ENCODE assay signal across 25 cellular contexts in genomic region chr2:237569041-237569440, GRCh38. TPM values are rescaled to one million over a fixed set of nuclear protein-coding genes. Genes with fewer than 3 reads are reported as not detected.
DNase-seq lines count a peak whose midpoint lies in the region; ATAC-seq, FAIRE-seq and TF ChIP-seq lines count a peak whose summit lies in the region.
"Had no signal": no experiment of that assay in that cellular context is flagged by ENCODE, and none has a peak within 500 bp of the region (broad histone marks: within the 10 kb centered on the region; RNA-seq: fewer than 3 reads in every experiment).

No MANE protein-coding gene starts in this region.

- TF ChIP-seq POLR2A in K562 (conservative IDR thresholded peaks at IDR 0.05), result no peak

- no peak for TF ChIP-seq EP300 in K562 (IDR thresholded peaks at IDR 0.05; ENCODE audit: low read length)

- H3K27me3 ChIP-seq in K562 (ENCODE audit: control insufficient read depth in 2 of 2, insufficient read depth in 2 of 2, low read length in 2 of 2) (peaks cover 0 to 20% of the 10 kb centered on the region in 2 experiments; a peak in 3 of 5 replicates), osteoblast (ENCODE audit: insufficient read depth, low read length) (no peaks in the 10 kb centered on the region)
- H3K27me3 ChIP-seq: BLaER1 had no signal

- 6% methylated on average over 4 of the region's 5 CpGs for WGBS in K562 (ENCODE audit: insufficient coverage, low coverage, missing lambda C conversion rate)

- CTCF ChIA-PET in K562 (lab: Yijun Ruan, JAX; ENCODE audit: low intra/inter-chr PET ratio), result interaction anchor here (0.7 kb wide), 1 partner anchor 104 kb away, joined by 3 read pairs; no protein-coding TSS in a partner anchor

- no TSS peak for BruUV-seq in K562 (replicated peaks; lab: Mats Ljungman, UMichigan)

- H3K4me2 ChIP-seq in K562 (ENCODE audit: insufficient read depth, low read length), result no peak overlapping the region
- no peak overlapping the region for H3K4me2 ChIP-seq in osteoblast (ENCODE audit: insufficient read depth, low read length)
- H3K4me2 ChIP-seq: BLaER1 had no signal

- no peak for TF ChIP-seq RAD21 in K562 (CRISPR knock-in tag; conservative IDR thresholded peaks at IDR 0.05 in 1 of 2, IDR thresholded peaks at IDR 0.05 in 1 of 2)

- intact Hi-C loops in K562 (cut with micrococcal nuclease), result no loop called here

- H3K36me3 ChIP-seq in K562 (ENCODE audit: control insufficient read depth, insufficient read depth, low read length) (no peaks in the 10 kb centered on the region), osteoblast (ENCODE audit: insufficient read depth, low read length) (no peaks in the 10 kb centered on the region)
- H3K36me3 ChIP-seq: BE2C had no signal

- H2AFZ ChIP-seq in K562 (ENCODE audit: low read depth, low read length) (no peak overlapping the region), osteoblast (ENCODE audit: low read length) (no peak overlapping the region)

- TF ChIP-seq CTCF in K562 (IDR thresholded peaks at IDR 0.05 in 2 of 3, conservative IDR thresholded peaks at IDR 0.05 in 1 of 3; ENCODE audit: insufficient read depth in 2 of 3, low read depth in 1 of 3, low read length in 3 of 3) (no peak), osteoblast (IDR thresholded peaks at IDR 0.05; ENCODE audit: extremely low read depth, low read depth, low read length) (no peak)

- no peaks in the 10 kb centered on the region for H3K9me1 ChIP-seq in K562 (ENCODE audit: control insufficient read depth, insufficient read depth, low read length)

- ATAC-seq in K562, result no peak
- no peak for ATAC-seq in SK-N-SH treated with all-trans-retinoic acid at 6 μM for 48 hours

- H3K4me3 ChIP-seq in K562 (no peak overlapping the region), osteoblast (ENCODE audit: insufficient read depth, low read length) (no peak overlapping the region)
- H3K4me3 ChIP-seq: BLaER1 had no signal

- DNase-seq in K562 (ENCODE audit: extremely low read depth in 1 of 4, low spot score in 3 of 4), result no peak
- DNase-seq in osteoblast (ENCODE audit: insufficient read length, low spot score, missing footprints), result peak; percentile 42
- DNase-seq in DMS53 (lab: John Stamatoyannopoulos, UW), result no peak
- DNase-seq in cortex of kidney (lab: John Stamatoyannopoulos, UW), result no peak
- DNase-seq: 8988T; ACHN; BE2C; C1 segment of cervical spinal cord; CD4-positive, alpha-beta memory T cell; CD4-positive, CD25-positive, alpha-beta regulatory T cell; COR-L47; DMS 273 treated with DMSO at 0.1 percent for 48 hours; DMS153; DMS79 treated with DMSO at 0.1 percent for 48 hours; GF-D8 had no signal

- H3K27ac ChIP-seq in K562 (ENCODE audit: extremely low read depth, low read depth, low read length) (no peak overlapping the region), osteoblast (ENCODE audit: low read depth, low read length) (no peak overlapping the region)
- H3K27ac ChIP-seq: BLaER1 had no signal

- H4K20me1 ChIP-seq in K562 (replicated peaks; ENCODE audit: control insufficient read depth, insufficient read depth, low read length), result no peaks in the 10 kb centered on the region
- H4K20me1 ChIP-seq in osteoblast (ENCODE audit: insufficient read depth, low read length), result no peaks in the 10 kb centered on the region

- no peak for FAIRE-seq in K562 (lab: Jason Lieb, UNC)
- FAIRE-seq: A204.1, G401.6, GM12891, GM19239 had no signal

- POLR2A ChIA-PET in K562 (lab: Yijun Ruan, JAX), result interaction anchor here (0.6 kb wide), 1 partner anchor 33 kb away, joined by 3 read pairs; no protein-coding TSS in a partner anchor

- H3K79me2 ChIP-seq in K562 (ENCODE audit: control insufficient read depth, insufficient read depth, low read length) (no peaks in the 10 kb centered on the region), osteoblast (ENCODE audit: insufficient read depth, low read length) (no peaks in the 10 kb centered on the region)

- no peak overlapping the region for H3K9ac ChIP-seq in K562 (ENCODE audit: insufficient read depth in 1 of 2, low read depth in 2 of 2, low read length in 2 of 2)
- H3K9ac ChIP-seq: BLaER1 had no signal

- H3K4me1 ChIP-seq in K562 (replicated peaks in 1 of 2; ENCODE audit: control insufficient read depth in 2 of 2, insufficient read depth in 2 of 2, low read length in 2 of 2), result peaks cover 0 to 3% of the 10 kb centered on the region in 2 experiments; a peak in 2 of 5 replicates
- H3K4me1 ChIP-seq in osteoblast (ENCODE audit: insufficient read depth, low read length), result peaks cover 4% of the 10 kb centered on the region
- H3K4me1 ChIP-seq: BE2C had no signal

- in situ Hi-C loops in K562 (cut with MboI), result loop anchor here (10.0 kb wide), 1 partner anchor 444 kb away; no protein-coding TSS in a partner anchor

- no peaks in the 10 kb centered on the region; the same call in 1 of the 2 replicates for H3K9me3 ChIP-seq in K562 (replicated peaks; ENCODE audit: control insufficient read depth, insufficient read depth, low read depth, low read length)
- H3K9me3 ChIP-seq in osteoblast (ENCODE audit: low read depth, low read length), result no peaks in the 10 kb centered on the region
- H3K9me3 ChIP-seq: BE2C, BLaER1 had no signal

TF ChIP-seq in K562, 482 proteins besides CTCF, POLR2A, EP300 and RAD21 (continues in another document):
- TF ChIP-seq RFX1 (IDR thresholded peaks at IDR 0.05) (no peak), TEAD4 (IDR thresholded peaks at IDR 0.05; ENCODE audit: low read length) (no peak), TEAD4 (CRISPR knock-in tag; IDR thresholded peaks at IDR 0.05; ENCODE audit: borderline replicate concordance) (no peak), RBM25 (IDR thresholded peaks at IDR 0.05; ENCODE audit: low read depth, low read length, severe bottlenecking) (peak; percentile 27)

TF ChIP-seq in SK-N-SH treated with all-trans-retinoic acid at 6 μM for 48 hours, 23 proteins besides CTCF, POLR2A, EP300 and RAD21 (continues in another document):
- TF ChIP-seq RARB (CRISPR knock-in tag; IDR thresholded peaks at IDR 0.05) (no peak), ZNF565 (CRISPR knock-in tag; conservative IDR thresholded peaks at IDR 0.05; ENCODE audit: low read depth) (no peak), ZC3H10 (CRISPR knock-in tag; IDR thresholded peaks at IDR 0.05) (no peak), BACH2 (CRISPR knock-in tag; IDR thresholded peaks at IDR 0.05; ENCODE audit: borderline replicate concordance) (no peak)

RNA-seq across cellular contexts. Expression of gene PRLH, which starts 2.7 kb away (rescaled TPM):
- total RNA-seq in K562 (2011; cell fraction: chromatin; rRNA removed; ENCODE audit: low replicate concordance), result not detected in 2 replicates
- not detected in 2 replicates for total RNA-seq in K562 (2011; cell fraction: nucleolus; rRNA removed)
- total RNA-seq in K562 (2011; cell fraction: nucleoplasm; rRNA removed), result not detected in 2 replicates
- total RNA-seq in K562 (2014; rRNA removed) (not detected in 2 replicates), K562 (2014; rRNA removed; fragmentation: Illumina TruSeq; extraction: Trizol) (not detected in 2 replicates), K562 (2015; rRNA removed; fragmentation: Illumina TruSeq; extraction: Trizol) (not detected in 2 replicates), K562 (2021) (not detected in 2 replicates), osteoblast (not detected in 2 replicates)
- polyA plus RNA-seq in K562 (2011; rRNA removed) (not detected in 2 replicates), K562 (2014; fragmentation: Illumina TruSeq; extraction: Trizol) (not detected in 2 replicates), K562 (2014; fragmentation: Nextera tagmentation; extraction: Ambion mirVana) (not detected), K562 (2014; rRNA removed) (not detected in 2 replicates)
- polyA plus RNA-seq in K562 (2011; cell fraction: cytosol; rRNA removed), result not detected in 2 replicates
- polyA plus RNA-seq in K562 (2011; cell fraction: nucleus; rRNA removed), result not detected in 2 replicates
- polyA plus RNA-seq in K562 (2012), result not detected in 2 replicates
- polyA minus RNA-seq in K562 (2011; rRNA and poly(A)+ RNA removed), result not detected in 2 replicates
- polyA minus RNA-seq in K562 (2011; cell fraction: cytosol; rRNA and poly(A)+ RNA removed), result not detected in 2 replicates
- not detected in 2 replicates for polyA minus RNA-seq in K562 (2011; cell fraction: nucleus; rRNA and poly(A)+ RNA removed)
- total RNA-seq: A673; CD4-positive, alpha-beta memory T cell; CD4-positive, CD25-positive, alpha-beta regulatory T cell; CD8-positive, alpha-beta memory T cell had no signal
- polyA plus RNA-seq: AG04450; CD14-positive monocyte; CD4-positive, alpha-beta memory T cell; CD4-positive, CD25-positive, alpha-beta regulatory T cell; CD8-positive, alpha-beta memory T cell had no signal

RNA-seq across cellular contexts. Expression of gene RAB17, which starts 21.5 kb away (rescaled TPM):
- 0.09 TPM in 1 of 2 replicates, not detected in the other for total RNA-seq in K562 (2011; cell fraction: chromatin; rRNA removed; ENCODE audit: low replicate concordance)
- total RNA-seq in K562 (2011; cell fraction: nucleolus; rRNA removed), result not detected in 2 replicates
- not detected in 2 replicates for total RNA-seq in K562 (2011; cell fraction: nucleoplasm; rRNA removed)
- total RNA-seq in K562 (2014; rRNA removed) (not detected in 2 replicates), K562 (2014; rRNA removed; fragmentation: Illumina TruSeq; extraction: Trizol) (not detected in 2 replicates), K562 (2015; rRNA removed; fragmentation: Illumina TruSeq; extraction: Trizol) (not detected in 2 replicates), K562 (2021) (0.13 and 0.16 TPM in 2 replicates), osteoblast (0.36 TPM in 1 of 2 replicates, not detected in the other)
- polyA plus RNA-seq in K562 (2011; rRNA removed) (not detected in 2 replicates), K562 (2014; fragmentation: Illumina TruSeq; extraction: Trizol) (not detected in 2 replicates), K562 (2014; fragmentation: Nextera tagmentation; extraction: Ambion mirVana) (not detected), K562 (2014; rRNA removed) (not detected in 2 replicates)
- not detected in 2 replicates for polyA plus RNA-seq in K562 (2011; cell fraction: cytosol; rRNA removed)
- polyA plus RNA-seq in K562 (2011; cell fraction: nucleus; rRNA removed), result not detected in 2 replicates
- polyA plus RNA-seq in K562 (2012), result not detected in 2 replicates
- polyA minus RNA-seq in K562 (2011; rRNA and poly(A)+ RNA removed), result not detected in 2 replicates
- polyA minus RNA-seq in K562 (2011; cell fraction: cytosol; rRNA and poly(A)+ RNA removed), result not detected in 2 replicates
- not detected in 2 replicates for polyA minus RNA-seq in K562 (2011; cell fraction: nucleus; rRNA and poly(A)+ RNA removed)
- total RNA-seq: CD4-positive, alpha-beta memory T cell; CD4-positive, CD25-positive, alpha-beta regulatory T cell; CD8-positive, alpha-beta memory T cell had no signal
- polyA plus RNA-seq: CD4-positive, alpha-beta memory T cell; CD4-positive, CD25-positive, alpha-beta regulatory T cell; CD8-positive, alpha-beta memory T cell had no signal

RNA-seq across cellular contexts. Expression of gene LRRFIP1, which starts 58.3 kb away (rescaled TPM):
- 39.0 and 77.6 TPM in 2 replicates for total RNA-seq in K562 (2011; cell fraction: chromatin; rRNA removed; ENCODE audit: low replicate concordance)
- 15.0 and 23.0 TPM in 2 replicates for total RNA-seq in K562 (2011; cell fraction: nucleolus; rRNA removed)
- 45.0 and 78.0 TPM in 2 replicates for total RNA-seq in K562 (2011; cell fraction: nucleoplasm; rRNA removed)
- total RNA-seq in K562 (2014; rRNA removed) (31.6 and 32.2 TPM in 2 replicates), K562 (2014; rRNA removed; fragmentation: Illumina TruSeq; extraction: Trizol) (33.1 and 38.9 TPM in 2 replicates), K562 (2015; rRNA removed; fragmentation: Illumina TruSeq; extraction: Trizol) (25.5 and 28.1 TPM in 2 replicates), K562 (2021) (31.3 and 31.4 TPM in 2 replicates), osteoblast (48.3 and 51.8 TPM in 2 replicates)
- polyA plus RNA-seq in K562 (2011; rRNA removed) (18.3 and 26.8 TPM in 2 replicates), K562 (2014; fragmentation: Illumina TruSeq; extraction: Trizol) (41.9 and 45.2 TPM in 2 replicates), K562 (2014; fragmentation: Nextera tagmentation; extraction: Ambion mirVana) (10 to 100 TPM; 13.1 to 13.8 TPM), K562 (2014; rRNA removed) (35.6 and 39.5 TPM in 2 replicates)
- 8.0 and 11.2 TPM in 2 replicates for polyA plus RNA-seq in K562 (2011; cell fraction: cytosol; rRNA removed)
- 15.4 and 17.6 TPM in 2 replicates for polyA plus RNA-seq in K562 (2011; cell fraction: nucleus; rRNA removed)
- 21.8 and 26.9 TPM in 2 replicates for polyA plus RNA-seq in K562 (2012)
- polyA minus RNA-seq in K562 (2011; rRNA and poly(A)+ RNA removed), result 46.2 and 50.8 TPM in 2 replicates
- 14.3 and 18.8 TPM in 2 replicates for polyA minus RNA-seq in K562 (2011; cell fraction: cytosol; rRNA and poly(A)+ RNA removed)
- 12.4 and 19.2 TPM in 2 replicates for polyA minus RNA-seq in K562 (2011; cell fraction: nucleus; rRNA and poly(A)+ RNA removed)
